Comparison of ENCODE assay signal across 9 cellular contexts in the genomic region with DNA sequence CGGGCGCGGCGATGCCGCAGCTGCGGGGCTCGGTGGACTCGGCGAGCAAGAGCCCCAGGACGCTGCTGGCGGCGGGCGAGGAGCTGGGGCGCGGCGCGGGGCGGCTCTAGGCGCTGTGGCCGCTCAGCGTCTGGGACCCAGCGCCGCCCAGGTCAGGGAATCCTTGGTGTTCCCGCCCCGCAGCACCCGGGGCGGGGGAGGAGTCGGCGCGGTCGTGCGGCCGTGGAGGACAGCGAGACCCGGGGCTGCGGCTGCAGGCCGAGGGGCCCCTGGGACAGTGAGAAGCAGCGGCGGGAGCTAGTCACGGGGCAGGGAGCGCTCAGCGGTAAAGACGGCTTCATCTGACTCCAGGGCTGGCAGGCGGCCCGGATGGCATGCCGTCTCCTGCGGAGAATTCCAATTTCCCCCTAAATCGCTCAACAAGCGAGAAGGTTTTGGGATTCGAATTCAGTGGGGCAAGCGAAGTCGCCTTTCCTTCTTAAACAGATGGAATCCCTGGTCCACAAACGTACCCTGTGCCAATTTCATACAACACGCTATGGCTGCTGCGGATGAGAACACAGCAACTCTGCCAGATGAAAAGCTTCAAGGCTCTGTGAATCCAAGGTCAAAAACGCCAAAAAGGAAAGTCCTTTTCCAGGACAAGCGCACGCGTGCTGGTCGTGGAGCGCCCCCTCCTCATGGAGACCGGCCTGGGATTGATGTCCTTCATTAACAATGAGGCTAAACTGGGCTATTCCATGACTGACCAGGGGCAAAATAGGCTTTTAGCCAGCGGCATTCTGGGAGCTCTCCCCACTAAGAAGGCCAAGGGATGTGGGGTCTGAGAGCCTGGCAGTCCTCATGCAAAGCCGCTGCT. TPM values are rescaled to one million over a fixed set of nuclear protein-coding genes. Genes with fewer than 3 reads are reported as not detected.
DNase-seq lines count a peak whose midpoint lies in the region; ATAC-seq and TF ChIP-seq lines count a peak whose summit lies in the region.
"Had no signal": no experiment of that assay in that cellular context is flagged by ENCODE, and none has a peak within 500 bp of the region (broad histone marks: within the 10 kb centered on the region; RNA-seq: fewer than 3 reads in every experiment).

No MANE protein-coding gene starts in this region.

- intact Hi-C loops in Caco-2 (cut with micrococcal nuclease; ENCODE audit: unreplicated experiment): no loop called here
- intact Hi-C loops in activated CD8-positive, alpha-beta T cell treated with anti-CD3 and anti-CD28 coated beads for 36 hours (cut with micrococcal nuclease): no loop called here

- H3K4me3 Mint-ChIP-seq in Caco-2 (ENCODE audit: unreplicated experiment): peak overlapping the region; percentile 77
- H3K4me3 Mint-ChIP-seq in activated CD8-positive, alpha-beta T cell treated with anti-CD3 and anti-CD28 coated beads for 36 hours: peak overlapping the region; percentile 72

- H3K27me3 ChIP-seq in Caco-2 (replicated peaks; ENCODE audit: control insufficient read depth, insufficient read depth, low read length): no peaks in the 10 kb centered on the region
- no peaks in the 10 kb centered on the region for H3K27me3 ChIP-seq in muscle layer of colon (ENCODE audit: control insufficient read depth in 1 of 2, insufficient read depth in 2 of 2, low read length in 2 of 2)

- H3K36me3 Mint-ChIP-seq in Caco-2 (ENCODE audit: insufficient read depth, unreplicated experiment): no peaks in the 10 kb centered on the region
- H3K36me3 Mint-ChIP-seq in activated CD8-positive, alpha-beta T cell treated with anti-CD3 and anti-CD28 coated beads for 36 hours (ENCODE audit: low read depth): no peaks in the 10 kb centered on the region

- peak; percentile 60 to 65 for DNase-seq in Caco-2
- peak; percentile 65 for DNase-seq in HuH-7.5 (ENCODE audit: low spot score)
- no peak for DNase-seq in activated CD8-positive, alpha-beta T cell treated with anti-CD3 and anti-CD28 coated beads for 36 hours
- peak; percentile 66 for DNase-seq in fibroblast of pulmonary artery (ENCODE audit: low read depth)

- WGBS in urinary bladder: 2% methylated on average over 64 of the region's 64 CpGs

- H3K27ac ChIP-seq in muscle layer of colon (ENCODE audit: low read depth, low read length) (peak overlapping the region; percentile 58), urinary bladder (ENCODE audit: low read depth) (peak overlapping the region; percentile 77)
- H3K27ac ChIP-seq: KMS-11 had no signal

- no peaks in the 10 kb centered on the region for H3K4me1 ChIP-seq in Caco-2
- no peaks in the 10 kb centered on the region for H3K4me1 ChIP-seq in muscle layer of colon (ENCODE audit: insufficient read depth, low read length)
- H3K4me1 ChIP-seq in urinary bladder (ENCODE audit: insufficient read depth): no peaks in the 10 kb centered on the region

- H3K36me3 ChIP-seq in Caco-2 (ENCODE audit: control insufficient read depth, insufficient read depth, low read length) (no peaks in the 10 kb centered on the region), muscle layer of colon (ENCODE audit: insufficient read depth, low read length) (no peaks in the 10 kb centered on the region), urinary bladder (ENCODE audit: insufficient read depth) (no peaks in the 10 kb centered on the region)

- no TSS peak for BruUV-seq in Caco-2 (replicated peaks; lab: Mats Ljungman, UMichigan)

- CTCF ChIA-PET in Caco-2 (lab: Charles Lee): interaction anchor here (1.4 kb wide), 1 partner anchor 17 kb away, joined by 6 read pairs; a partner anchor contains a TSS
- CTCF ChIA-PET in activated CD8-positive, alpha-beta T cell treated with anti-CD3 and anti-CD28 coated beads for 36 hours (lab: Charles Lee): interaction anchor here (0.8 to 0.9 kb wide), 2 partner anchors 17 to 409 kb away, joined by 3 read pairs; a partner anchor contains a TSS

- H3K4me1 Mint-ChIP-seq in Caco-2 (ENCODE audit: low read depth, unreplicated experiment): no peaks in the 10 kb centered on the region
- no peaks in the 10 kb centered on the region for H3K4me1 Mint-ChIP-seq in activated CD8-positive, alpha-beta T cell treated with anti-CD3 and anti-CD28 coated beads for 36 hours (ENCODE audit: low read depth)

- TF ChIP-seq CTCF in Caco-2 (IDR thresholded peaks at IDR 0.05; ENCODE audit: insufficient read depth in 1 of 2, low read depth in 1 of 2, low read length in 1 of 2, severe bottlenecking in 1 of 2, unreplicated experiment in 1 of 2) (no peak), fibroblast of pulmonary artery (IDR thresholded peaks at IDR 0.05; ENCODE audit: low read length, missing control alignments) (no peak)
- TF ChIP-seq CTCF in activated CD8-positive, alpha-beta T cell treated with anti-CD3 and anti-CD28 coated beads for 36 hours (IDR thresholded peaks at IDR 0.05): no peak

- H3K9ac ChIP-seq in muscle layer of colon (ENCODE audit: low read length): peak overlapping the region; percentile 33
- H3K9ac ChIP-seq: KMS-11 had no signal

- H3K4me3 ChIP-seq in Caco-2 (ENCODE audit: low read depth, low read length) (peak overlapping the region; percentile 62), fibroblast of pulmonary artery (replicated peaks; ENCODE audit: low read depth, low read length) (peak overlapping the region; percentile 63), muscle layer of colon (ENCODE audit: low read depth in 1 of 2, low read length in 2 of 2) (peak overlapping the region; percentile 59 to 61), urinary bladder (ENCODE audit: low read depth, low read length) (peak overlapping the region; percentile 51)

- H3K9me3 ChIP-seq in Caco-2 (no peaks in the 10 kb centered on the region; the same call in 1 of the 2 replicates), muscle layer of colon (ENCODE audit: low read length) (no peaks in the 10 kb centered on the region)

- peak; percentile 42 for ATAC-seq in activated CD8-positive, alpha-beta T cell treated with anti-CD3 and anti-CD28 coated beads for 36 hours
- ATAC-seq in HG03442 (IDR thresholded peaks at IDR 0.05; ENCODE audit: unreplicated experiment) (no peak), GM21515 (IDR thresholded peaks at IDR 0.05; ENCODE audit: unreplicated experiment) (no peak)

- no peaks in the 10 kb centered on the region for H3K9me3 Mint-ChIP-seq in Caco-2 (ENCODE audit: unreplicated experiment)
- no peaks in the 10 kb centered on the region for H3K9me3 Mint-ChIP-seq in activated CD8-positive, alpha-beta T cell treated with anti-CD3 and anti-CD28 coated beads for 36 hours

- no peak overlapping the region for H3K27ac Mint-ChIP-seq in Caco-2 (ENCODE audit: unreplicated experiment)
- no peak overlapping the region for H3K27ac Mint-ChIP-seq in activated CD8-positive, alpha-beta T cell treated with anti-CD3 and anti-CD28 coated beads for 36 hours

- peaks cover 9% of the 10 kb centered on the region for H3K27me3 Mint-ChIP-seq in Caco-2 (ENCODE audit: insufficient read depth, unreplicated experiment)
- H3K27me3 Mint-ChIP-seq in activated CD8-positive, alpha-beta T cell treated with anti-CD3 and anti-CD28 coated beads for 36 hours: peaks cover 33% of the 10 kb centered on the region

- POLR2A ChIA-PET in Caco-2 (lab: Charles Lee): interaction anchor here (0.7 kb wide), 1 partner anchor 17 kb away, joined by 4 read pairs; a partner anchor contains a TSS
- POLR2A ChIA-PET in activated CD8-positive, alpha-beta T cell treated with anti-CD3 and anti-CD28 coated beads for 36 hours (lab: Charles Lee): interaction anchor here (0.7 to 1.3 kb wide), 3 partner anchors 22 to 65 kb away, joined by 3 read pairs; a partner anchor contains a TSS

RNA-seq across cellular contexts. Expression of a gene that starts 4.2 kb away (rescaled TPM):
- total RNA-seq in Caco-2 (2022): not detected in 2 replicates
- not detected for total RNA-seq in activated CD8-positive, alpha-beta T cell treated with anti-CD3 and anti-CD28 coated beads for 36 hours
- total RNA-seq in urinary bladder: not detected
- 0.20 TPM for polyA plus RNA-seq in urinary bladder

RNA-seq across cellular contexts. Expression of a gene that starts 17.3 kb away (rescaled TPM):
- total RNA-seq in Caco-2 (2022) (12.7 and 14.8 TPM in 2 replicates), urinary bladder (17.5 TPM)
- 1 to 10 TPM; 8.3 to 8.4 TPM for total RNA-seq in activated CD8-positive, alpha-beta T cell treated with anti-CD3 and anti-CD28 coated beads for 36 hours
- polyA plus RNA-seq in urinary bladder: 6.1 TPM

RNA-seq across cellular contexts. Expression of a gene that starts 31.5 kb away (rescaled TPM):
- total RNA-seq in Caco-2 (2022): 10.5 and 13.3 TPM in 2 replicates
- total RNA-seq in activated CD8-positive, alpha-beta T cell treated with anti-CD3 and anti-CD28 coated beads for 36 hours: 1 to 10 TPM; 7.7 to 8.8 TPM
- total RNA-seq in urinary bladder: 23.8 TPM
- polyA plus RNA-seq in urinary bladder: 13.0 TPM

RNA-seq across cellular contexts. Expression of a gene that starts 44.5 kb away (rescaled TPM):
- total RNA-seq in Caco-2 (2022) (not detected in 2 replicates), urinary bladder (29.3 TPM)
- 1 to 10 TPM; 3.6 to 3.8 TPM for total RNA-seq in activated CD8-positive, alpha-beta T cell treated with anti-CD3 and anti-CD28 coated beads for 36 hours
- polyA plus RNA-seq in urinary bladder: 7.4 TPM

RNA-seq across cellular contexts. Expression of a gene that starts 50.5 kb away (rescaled TPM):
- total RNA-seq in Caco-2 (2022) (6.6 and 6.8 TPM in 2 replicates), urinary bladder (32.1 TPM)
- 10 to 100 TPM; 10.4 to 13.0 TPM for total RNA-seq in activated CD8-positive, alpha-beta T cell treated with anti-CD3 and anti-CD28 coated beads for 36 hours
- 17.6 TPM for polyA plus RNA-seq in urinary bladder
